ENCODE assay signal across 19 cellular contexts in the genomic region with DNA sequence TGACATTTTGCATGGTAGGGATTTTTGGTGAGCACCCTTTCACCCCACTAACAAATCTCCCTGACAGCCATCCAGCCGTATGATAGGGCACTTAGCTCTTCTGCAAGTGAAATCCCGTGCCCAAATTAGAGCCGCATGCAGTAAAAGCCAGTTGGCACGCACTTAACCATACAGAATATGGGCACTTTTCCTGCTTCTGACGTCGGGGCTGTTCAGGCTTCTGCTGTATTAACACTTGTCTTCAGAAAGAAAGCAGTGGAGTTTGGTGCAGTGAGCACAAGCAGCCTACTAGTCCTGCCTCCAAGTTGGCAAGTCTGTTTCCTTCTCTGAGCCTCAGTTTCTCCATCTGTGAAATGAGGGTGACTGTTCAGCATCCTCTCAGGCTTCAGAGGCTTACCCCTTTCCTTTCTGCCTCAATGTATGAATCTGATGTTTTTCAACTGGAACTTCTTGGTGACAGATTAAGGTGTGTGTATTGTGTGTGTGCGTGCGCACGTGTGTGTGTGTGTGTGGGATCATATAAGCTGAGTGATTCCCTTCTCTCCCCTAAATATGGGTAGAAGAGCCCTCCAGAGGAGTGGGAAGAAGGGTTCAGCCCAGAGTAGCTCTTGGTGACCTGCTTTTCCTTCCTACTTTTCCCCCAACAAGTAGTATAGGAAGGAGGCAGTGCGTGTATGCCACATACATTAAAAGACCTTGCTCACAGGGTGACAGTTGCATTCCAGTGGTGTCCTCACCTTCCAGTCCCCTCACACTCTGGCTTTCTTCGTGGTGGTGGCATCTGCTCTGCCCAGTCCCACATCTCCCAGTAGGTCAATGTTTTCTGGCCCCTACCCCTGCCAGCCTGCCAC. TPM values are rescaled to one million over a fixed set of nuclear protein-coding genes. Genes with fewer than 3 reads are reported as not detected.
DNase-seq lines count a peak whose midpoint lies in the region; ATAC-seq and TF ChIP-seq lines count a peak whose summit lies in the region.
"Had no signal": no experiment of that assay in that cellular context is flagged by ENCODE, and none has a peak within 500 bp of the region (broad histone marks: within the 10 kb centered on the region; RNA-seq: fewer than 3 reads in every experiment).

No MANE protein-coding gene starts in this region.

- POLR2A ChIA-PET in IMR-90 (lab: Charles Lee; ENCODE audit: unreplicated experiment): no interaction called here

- peak overlapping the region; percentile 28 for H3K14ac ChIP-seq in IMR-90 (replicated peaks; ENCODE audit: low read depth, low read length)

- H3K23ac ChIP-seq in IMR-90 (ENCODE audit: low read depth, low read length): peak overlapping the region; percentile 71

- H2BK15ac ChIP-seq in IMR-90 (ENCODE audit: low read depth, low read length): 0 out of 3 replicates have a peak overlapping the region, but pooled peaks have one; percentile 8

- H3F3A ChIP-seq in neural progenitor cell (ENCODE audit: low read depth): peaks cover 88% of the 10 kb centered on the region

- peaks cover 67% of the 10 kb centered on the region for H4K20me1 ChIP-seq in IMR-90 (ENCODE audit: insufficient read depth, low read length)
- peaks cover 100% of the 10 kb centered on the region for H4K20me1 ChIP-seq in neural progenitor cell (ENCODE audit: low read depth)

- peak overlapping the region; percentile 73 for H3K4ac ChIP-seq in IMR-90 (ENCODE audit: low read depth, low read length)

- H3K4me1 Mint-ChIP-seq in brain: peaks cover 78% of the 10 kb centered on the region
- peaks cover 74% of the 10 kb centered on the region for H3K4me1 Mint-ChIP-seq in neural progenitor cell
- no peaks in the 10 kb centered on the region for H3K4me1 Mint-ChIP-seq in activated T-helper 17 cell treated with anti-CD3 and anti-CD28 coated beads, Interleukin-2, amount 50 U/mL, for 72 hours
- H3K4me1 Mint-ChIP-seq: IgD-negative memory B cell had no signal

- 0 out of 2 replicates have a peak, but pooled peaks have one; percentile 9 for ATAC-seq in IMR-90 (ENCODE audit: low read depth)
- no peak for ATAC-seq in activated T-helper 17 cell treated with anti-CD3 and anti-CD28 coated beads, Interleukin-2, amount 50 U/mL, for 72 hours (replicated peaks)
- ATAC-seq in HG02870 (IDR thresholded peaks at IDR 0.05; ENCODE audit: unreplicated experiment): no peak
- ATAC-seq: activated T-cell treated with anti-CD3 and anti-CD28 coated beads, Interleukin-2, amount 50 U/mL, for 72 hours; natural killer cell had no signal

- no peaks in the 10 kb centered on the region for H3K27me3 Mint-ChIP-seq in brain
- H3K27me3 Mint-ChIP-seq in neural progenitor cell (ENCODE audit: insufficient read depth, low read depth): peaks cover 6% of the 10 kb centered on the region
- peaks cover 39% of the 10 kb centered on the region for H3K27me3 Mint-ChIP-seq in activated T-helper 17 cell treated with anti-CD3 and anti-CD28 coated beads, Interleukin-2, amount 50 U/mL, for 72 hours

- H3K18ac ChIP-seq in IMR-90 (ENCODE audit: low read depth, low read length): peak overlapping the region; percentile 24; the same call in 1 of the 2 replicates

- TF ChIP-seq CTCF in IMR-90 (conservative IDR thresholded peaks at IDR 0.05; ENCODE audit: low read depth, low read length) (no peak), brain (conservative IDR thresholded peaks at IDR 0.05) (no peak), neural progenitor cell (IDR thresholded peaks at IDR 0.05) (no peak)

- in situ Hi-C loops in IMR-90 (cut with MboI; ENCODE audit: low sequenced_read_pairs): no loop called here

- peaks cover 99% of the 10 kb centered on the region for H3K79me2 ChIP-seq in neural progenitor cell (ENCODE audit: low read depth)

- peak overlapping the region; percentile 9 for H2BK5ac ChIP-seq in IMR-90 (ENCODE audit: low read depth, low read length, poor library complexity, severe bottlenecking)

- peaks cover 33% of the 10 kb centered on the region for H3K9me1 ChIP-seq in IMR-90 (ENCODE audit: insufficient read depth, low read length)

- H3K9me3 Mint-ChIP-seq in brain (no peaks in the 10 kb centered on the region), neural progenitor cell (no peaks in the 10 kb centered on the region)
- H3K9me3 Mint-ChIP-seq in activated T-helper 17 cell treated with anti-CD3 and anti-CD28 coated beads, Interleukin-2, amount 50 U/mL, for 72 hours: no peaks in the 10 kb centered on the region
- H3K9me3 Mint-ChIP-seq: activated T-cell treated with anti-CD3 and anti-CD28 coated beads, Interleukin-2, amount 50 U/mL, for 72 hours; IgD-negative memory B cell; natural killer cell had no signal

- peak overlapping the region; percentile 79 for H2AK9ac ChIP-seq in IMR-90 (replicated peaks; ENCODE audit: low read depth, low read length, poor library complexity)

- H3K27ac ChIP-seq in IMR-90 (ENCODE audit: insufficient read depth, low read length) (peak overlapping the region; percentile 5; the same call in 1 of the 2 replicates), neural progenitor cell (peak overlapping the region; percentile 55)
- H3K27ac ChIP-seq: adrenal gland, lower lobe of right lung had no signal

- no peak overlapping the region for H3K4me3 ChIP-seq in IMR-90 (ENCODE audit: insufficient read depth, low read depth, low read length)
- no peak overlapping the region for H3K4me3 ChIP-seq in neural progenitor cell
- H3K4me3 ChIP-seq: adrenal gland, lower lobe of right lung had no signal

- DNase-seq in Daoy (ENCODE audit: low read depth) (peak; percentile 18), IMR-90 (peak; percentile 20), neural progenitor cell (ENCODE audit: low spot score) (no peak), NCI-H748 (lab: John Stamatoyannopoulos, UW; ENCODE audit: unreplicated experiment) (no peak), 8988T (no peak)
- DNase-seq: activated CD4-positive, alpha-beta T cell treated with anti-CD3 and anti-CD28 coated beads, Interleukin-2, amount 50 U/mL, for 1 hour; activated T-cell treated with anti-CD3 and anti-CD28 coated beads, Interleukin-2, amount 50 U/mL, for 72 hours; CD4-positive, CD25-positive, alpha-beta regulatory T cell; cerebellar nuclear complex; lower lobe of right lung; natural killer cell; NCI-H1092 had no signal

- CTCF ChIA-PET in IMR-90 (lab: Yijun Ruan, JAX): interaction anchor here (0.5 to 0.9 kb wide), 2 partner anchors 14 to 966 kb away, joined by 4 read pairs; no protein-coding TSS in a partner anchor

- no peaks in the 10 kb centered on the region for H3K27me3 ChIP-seq in IMR-90 (ENCODE audit: control insufficient read depth, insufficient read depth, low read length)
- no peaks in the 10 kb centered on the region for H3K27me3 ChIP-seq in neural progenitor cell

- H3K4me3 Mint-ChIP-seq in brain (peak overlapping the region; percentile 11 to 64 (median 32)), neural progenitor cell (no peak overlapping the region)
- H3K4me3 Mint-ChIP-seq in activated T-helper 17 cell treated with anti-CD3 and anti-CD28 coated beads, Interleukin-2, amount 50 U/mL, for 72 hours: no peak overlapping the region
- H3K4me3 Mint-ChIP-seq: activated T-cell treated with anti-CD3 and anti-CD28 coated beads, Interleukin-2, amount 50 U/mL, for 72 hours; CD4-positive, CD25-positive, alpha-beta regulatory T cell; IgD-negative memory B cell; natural killer cell had no signal

- no peak for TF ChIP-seq RAD21 in IMR-90 (IDR thresholded peaks at IDR 0.05; ENCODE audit: low read length)

- peak overlapping the region; percentile 13; the same call in 1 of the 2 replicates for H2BK120ac ChIP-seq in IMR-90 (ENCODE audit: low read depth, low read length)

- no peak overlapping the region for H4K5ac ChIP-seq in IMR-90 (ENCODE audit: low read depth, low read length)

- H3K9ac ChIP-seq in IMR-90 (ENCODE audit: low read depth, low read length) (no peak overlapping the region), neural progenitor cell (no peak overlapping the region)

- H3K4me1 ChIP-seq in IMR-90 (ENCODE audit: control insufficient read depth, insufficient read depth, low read length): peaks cover 30% of the 10 kb centered on the region
- peaks cover 81% of the 10 kb centered on the region for H3K4me1 ChIP-seq in neural progenitor cell
- H3K4me1 ChIP-seq: adrenal gland, lower lobe of right lung had no signal

- peak overlapping the region; percentile 55; the same call in 1 of the 2 replicates for H2AK5ac ChIP-seq in IMR-90 (ENCODE audit: low read depth, low read length)

- H3K36me3 ChIP-seq in IMR-90 (ENCODE audit: control insufficient read depth, insufficient read depth, low read length) (peaks cover 5% of the 10 kb centered on the region; the same call in 1 of the 2 replicates), neural progenitor cell (no peaks in the 10 kb centered on the region)
- H3K36me3 ChIP-seq: adrenal gland, lower lobe of right lung had no signal

- no peak overlapping the region for H3K56ac ChIP-seq in IMR-90 (ENCODE audit: extremely low read depth, insufficient read depth, low read length)

- H3K36me3 Mint-ChIP-seq in brain (peaks cover 9% of the 10 kb centered on the region), neural progenitor cell (peaks cover 8% of the 10 kb centered on the region)
- H3K36me3 Mint-ChIP-seq in activated T-helper 17 cell treated with anti-CD3 and anti-CD28 coated beads, Interleukin-2, amount 50 U/mL, for 72 hours (ENCODE audit: low read depth): no peaks in the 10 kb centered on the region
- H3K36me3 Mint-ChIP-seq: CD4-positive, CD25-positive, alpha-beta regulatory T cell; IgD-negative memory B cell; natural killer cell had no signal

- peak overlapping the region; percentile 70; the same call in 1 of the 2 replicates for H2BK20ac ChIP-seq in IMR-90 (ENCODE audit: low read depth, low read length)

- intact Hi-C loops in IMR-90 (cut with micrococcal nuclease): no loop called here

- H3K79me1 ChIP-seq in IMR-90 (ENCODE audit: low read depth in 1 of 2, low read length in 2 of 2): peaks cover 22 to 82% of the 10 kb centered on the region in 2 experiments; a peak in 3 of 4 replicates

- peak overlapping the region; percentile 8 to 88 (median 76) for H3K27ac Mint-ChIP-seq in brain
- H3K27ac Mint-ChIP-seq in neural progenitor cell: peak overlapping the region; percentile 5
- H3K27ac Mint-ChIP-seq in activated T-helper 17 cell treated with anti-CD3 and anti-CD28 coated beads, Interleukin-2, amount 50 U/mL, for 72 hours: no peak overlapping the region
- H3K27ac Mint-ChIP-seq: activated T-cell treated with anti-CD3 and anti-CD28 coated beads, Interleukin-2, amount 50 U/mL, for 72 hours; CD4-positive, CD25-positive, alpha-beta regulatory T cell; IgD-negative memory B cell; natural killer cell had no signal

- TF ChIP-seq POLR2A in IMR-90 (IDR thresholded peaks at IDR 0.05; ENCODE audit: low read depth, low read length): no peak

- no TSS peak for BruUV-seq in IMR-90 (replicated peaks; lab: Mats Ljungman, UMichigan)

- dilution Hi-C loops in IMR-90 (cut with HindIII; ENCODE audit: low sequenced_read_pairs, unreplicated experiment): no loop called here

- H3K9me3 ChIP-seq in IMR-90 (ENCODE audit: control insufficient read depth, insufficient read depth, low read length) (no peaks in the 10 kb centered on the region), neural progenitor cell (ENCODE audit: low read depth) (no peaks in the 10 kb centered on the region)
- H3K9me3 ChIP-seq: adrenal gland, lower lobe of right lung had no signal

- peak overlapping the region; percentile 1 for H2AFZ ChIP-seq in IMR-90 (replicated peaks; ENCODE audit: low read length, poor library complexity)
- no peak overlapping the region for H2AFZ ChIP-seq in neural progenitor cell (replicated peaks)

- WGBS in IMR-90 (ENCODE audit: extremely low coverage in 2 of 2, insufficient read length in 1 of 2), 2 experiments: 55% methylated on average over 4 of the region's 11 CpGs; no CpG with 5 or more reads in 1 of the 2 experiments

- no peak overlapping the region; the same call in 1 of the 2 replicates for H4K91ac ChIP-seq in IMR-90 (ENCODE audit: insufficient read depth, low read depth, low read length)

- peak overlapping the region in 1 of 2 experiments; percentile 12; a peak in 2 of 4 replicates for H4K8ac ChIP-seq in IMR-90 (ENCODE audit: low read depth in 2 of 2, low read length in 2 of 2)

- peak overlapping the region; percentile 75 for H3K4me2 ChIP-seq in IMR-90 (ENCODE audit: low read depth, low read length)
- H3K4me2 ChIP-seq in neural progenitor cell: peak overlapping the region; percentile 23

RNA-seq across cellular contexts. Expression of a gene that starts 19.0 kb away (rescaled TPM):
- 15.2 and 16.7 TPM in 2 replicates for total RNA-seq in Daoy (2014; rRNA removed; shearing (Covaris generic))
- total RNA-seq in IMR-90 (2012; rRNA removed) (10.2 and 11.9 TPM in 2 replicates), neural progenitor cell (ENCODE audit: low replicate concordance) (129 and 137 TPM in 2 replicates)
- polyA plus RNA-seq in IMR-90 (2012; rRNA removed) (12.2 and 13.1 TPM in 2 replicates), brain (ENCODE audit: insufficient read depth, low read depth, low replicate concordance) (not detected)
- polyA plus RNA-seq in IMR-90 (2012; cell fraction: cytosol; rRNA removed): 9.1 and 9.2 TPM in 2 replicates
- polyA plus RNA-seq in IMR-90 (2012; cell fraction: nucleus; rRNA removed; ENCODE audit: low replicate concordance): 23.6 and 36.0 TPM in 2 replicates
- under 1 TPM in 1 of 2 donors, not detected in 1; 0.63 TPM for total RNA-seq in activated T-helper 17 cell treated with anti-CD3 and anti-CD28 coated beads, Interleukin-2, amount 50 U/mL, for 72 hours
- total RNA-seq: CD4-positive, CD25-positive, alpha-beta regulatory T cell; lower lobe of right lung; natural killer cell had no signal
- polyA plus RNA-seq: CD4-positive, CD25-positive, alpha-beta regulatory T cell; IgD-negative memory B cell had no signal

RNA-seq across cellular contexts. Expression of a gene that starts 47.8 kb away (rescaled TPM):
- total RNA-seq in Daoy (2014; rRNA removed; shearing (Covaris generic)): not detected in 2 replicates
- not detected in 2 replicates for total RNA-seq in IMR-90 (2012; rRNA removed)
- 0.44 TPM in 1 of 2 replicates, not detected in the other for polyA plus RNA-seq in IMR-90 (2012; rRNA removed)
- 0.12 TPM in 1 of 2 replicates, not detected in the other for polyA plus RNA-seq in IMR-90 (2012; cell fraction: cytosol; rRNA removed)
- polyA plus RNA-seq in IMR-90 (2012; cell fraction: nucleus; rRNA removed; ENCODE audit: low replicate concordance): not detected in 2 replicates
- polyA plus RNA-seq in brain (ENCODE audit: insufficient read depth, low read depth, low replicate concordance): not detected
- not detected in 2 replicates for total RNA-seq in neural progenitor cell (ENCODE audit: low replicate concordance)
- total RNA-seq in activated T-helper 17 cell treated with anti-CD3 and anti-CD28 coated beads, Interleukin-2, amount 50 U/mL, for 72 hours: not detected
- total RNA-seq: activated T-cell treated with anti-CD3 and anti-CD28 coated beads, Interleukin-2, amount 50 U/mL, for 72 hours; CD4-positive, CD25-positive, alpha-beta regulatory T cell; lower lobe of right lung; natural killer cell; SK-MEL-5; temporal lobe had no signal
- polyA plus RNA-seq: CD4-positive, CD25-positive, alpha-beta regulatory T cell; IgD-negative memory B cell had no signal

Comparison
In these comparisons a context has a peak if more than half of its experiments do, and no peak if none do; other contexts are left out.
1. DNase-seq: peak in Daoy (single experiment) and IMR-90 (single experiment); none in neural progenitor cell (single experiment), NCI-H748 (single experiment) and 8988T (single experiment).
2. H3K4me3 Mint-ChIP-seq: peak in brain (5 of 5); none in neural progenitor cell (single experiment) and activated T-helper 17 cell treated with anti-CD3 and anti-CD28 coated beads, Interleukin-2, amount 50 U/mL, for 72 hours (single experiment).